Comparison of ENCODE assay signal across 1 cellular context in the genomic region with DNA sequence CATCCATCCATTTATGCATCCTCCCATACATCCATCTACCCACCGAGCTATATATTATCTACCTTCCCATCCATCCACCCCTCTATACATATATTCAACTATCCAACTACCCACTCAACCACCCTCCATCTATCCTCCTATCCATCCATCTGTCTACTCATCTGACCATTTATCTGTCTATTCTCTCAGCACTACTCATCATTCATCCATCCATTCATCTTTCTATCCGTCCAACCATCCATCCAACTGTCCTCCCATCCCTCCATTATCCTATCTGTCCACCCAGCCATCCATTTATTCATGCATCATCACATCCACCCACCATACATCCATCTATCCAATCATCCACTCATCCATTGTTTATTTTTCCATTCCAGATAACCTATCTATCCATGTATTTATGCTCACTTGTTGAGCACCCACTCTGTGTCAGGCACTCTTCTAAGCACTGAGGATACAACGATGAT.
TF ChIP-seq lines count a peak whose summit lies in the region.

No MANE protein-coding gene starts in this region.

TF ChIP-seq in HCT116, 20 proteins besides CTCF, POLR2A, EP300 and RAD21 (continued from another document):
- TF ChIP-seq, protein P1, sequence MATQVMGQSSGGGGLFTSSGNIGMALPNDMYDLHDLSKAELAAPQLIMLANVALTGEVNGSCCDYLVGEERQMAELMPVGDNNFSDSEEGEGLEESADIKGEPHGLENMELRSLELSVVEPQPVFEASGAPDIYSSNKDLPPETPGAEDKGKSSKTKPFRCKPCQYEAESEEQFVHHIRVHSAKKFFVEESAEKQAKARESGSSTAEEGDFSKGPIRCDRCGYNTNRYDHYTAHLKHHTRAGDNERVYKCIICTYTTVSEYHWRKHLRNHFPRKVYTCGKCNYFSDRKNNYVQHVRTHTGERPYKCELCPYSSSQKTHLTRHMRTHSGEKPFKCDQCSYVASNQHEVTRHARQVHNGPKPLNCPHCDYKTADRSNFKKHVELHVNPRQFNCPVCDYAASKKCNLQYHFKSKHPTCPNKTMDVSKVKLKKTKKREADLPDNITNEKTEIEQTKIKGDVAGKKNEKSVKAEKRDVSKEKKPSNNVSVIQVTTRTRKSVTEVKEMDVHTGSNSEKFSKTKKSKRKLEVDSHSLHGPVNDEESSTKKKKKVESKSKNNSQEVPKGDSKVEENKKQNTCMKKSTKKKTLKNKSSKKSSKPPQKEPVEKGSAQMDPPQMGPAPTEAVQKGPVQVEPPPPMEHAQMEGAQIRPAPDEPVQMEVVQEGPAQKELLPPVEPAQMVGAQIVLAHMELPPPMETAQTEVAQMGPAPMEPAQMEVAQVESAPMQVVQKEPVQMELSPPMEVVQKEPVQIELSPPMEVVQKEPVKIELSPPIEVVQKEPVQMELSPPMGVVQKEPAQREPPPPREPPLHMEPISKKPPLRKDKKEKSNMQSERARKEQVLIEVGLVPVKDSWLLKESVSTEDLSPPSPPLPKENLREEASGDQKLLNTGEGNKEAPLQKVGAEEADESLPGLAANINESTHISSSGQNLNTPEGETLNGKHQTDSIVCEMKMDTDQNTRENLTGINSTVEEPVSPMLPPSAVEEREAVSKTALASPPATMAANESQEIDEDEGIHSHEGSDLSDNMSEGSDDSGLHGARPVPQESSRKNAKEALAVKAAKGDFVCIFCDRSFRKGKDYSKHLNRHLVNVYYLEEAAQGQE (IDR thresholded peaks at IDR 0.05; ENCODE audit: low read depth): no peak
- TF ChIP-seq ELF1 (IDR thresholded peaks at IDR 0.05; ENCODE audit: borderline replicate concordance, low read depth): no peak
- TF ChIP-seq, protein P2, sequence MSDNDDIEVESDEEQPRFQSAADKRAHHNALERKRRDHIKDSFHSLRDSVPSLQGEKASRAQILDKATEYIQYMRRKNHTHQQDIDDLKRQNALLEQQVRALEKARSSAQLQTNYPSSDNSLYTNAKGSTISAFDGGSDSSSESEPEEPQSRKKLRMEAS (IDR thresholded peaks at IDR 0.05): no peak
- no peak for TF ChIP-seq EGR1 (IDR thresholded peaks at IDR 0.05; ENCODE audit: low read depth)
